In the genomic region with DNA sequence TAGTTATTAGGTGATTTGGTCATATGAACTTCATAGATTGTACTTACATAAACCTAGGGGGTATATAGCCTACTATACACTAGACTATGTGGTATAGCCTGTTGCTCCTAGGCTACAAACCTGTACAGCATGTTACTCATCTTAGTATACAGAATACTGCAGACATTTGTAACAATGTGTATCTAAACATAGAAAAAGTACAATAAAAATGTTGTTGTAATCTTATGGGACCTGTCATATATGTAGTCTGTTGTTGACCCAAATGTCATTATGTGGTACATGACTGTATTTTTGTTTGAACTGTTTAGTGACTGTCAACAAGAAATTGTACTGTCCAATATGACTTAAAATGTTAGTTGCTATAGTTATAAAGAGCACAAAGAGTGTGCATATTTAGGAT, we compare ENCODE assay signal across 18 cellular contexts.
A peak's percentile ranks its signal among the peaks of the same experiment; 100 is the strongest.
DNase-seq lines count a peak whose midpoint lies in the region; ATAC-seq, FAIRE-seq and TF ChIP-seq lines count a peak whose summit lies in the region.
"Had no signal": no experiment of that assay in that cellular context is flagged by ENCODE, and none has a peak within 500 bp of the region (broad histone marks: within the 10 kb centered on the region; RNA-seq: fewer than 3 reads in every experiment).

No MANE protein-coding gene starts in this region.

- ATAC-seq in activated CD8-positive, alpha-beta T cell treated with anti-CD3 and anti-CD28 coated beads for 36 hours, result peak; percentile 21
- no peak for ATAC-seq in activated CD8-positive, alpha-beta T cell treated with anti-CD3 and anti-CD28 coated beads, Interleukin-2, amount 10 ng/mL, durations not matched to agents 7 days and 5 days
- ATAC-seq in K562 (peak; percentile 44; the same call in 2 of the 3 replicates), GM18511 (IDR thresholded peaks at IDR 0.05; ENCODE audit: unreplicated experiment) (no peak)
- ATAC-seq in stimulated activated naive CD8-positive, alpha-beta T cell treated with anti-CD3 and anti-CD28 coated beads, Interleukin-15, amount 100 ng/mL, for 72 hours, result peak; percentile 55

- POLR2A ChIA-PET in activated CD8-positive, alpha-beta T cell treated with anti-CD3 and anti-CD28 coated beads for 36 hours (lab: Charles Lee), result no interaction called here
- POLR2A ChIA-PET in activated CD8-positive, alpha-beta T cell treated with anti-CD3 and anti-CD28 coated beads, Interleukin-2, amount 10 ng/mL, durations not matched to agents 7 days and 5 days (lab: Charles Lee), result no interaction called here
- POLR2A ChIA-PET in K562 (lab: Yijun Ruan, JAX), result no interaction called here

- BruUV-seq in K562 (replicated peaks; lab: Mats Ljungman, UMichigan), result no TSS peak

- TF ChIP-seq RAD21 in K562 (CRISPR knock-in tag; conservative IDR thresholded peaks at IDR 0.05 in 1 of 2, IDR thresholded peaks at IDR 0.05 in 1 of 2), result no peak

- H3K27me3 ChIP-seq in Karpas-422 (ENCODE audit: low read length), result no peaks in the 10 kb centered on the region
- H3K27me3 ChIP-seq in K562 (ENCODE audit: control insufficient read depth in 2 of 2, insufficient read depth in 2 of 2, low read length in 2 of 2), result no peaks in the 10 kb centered on the region
- no peaks in the 10 kb centered on the region for H3K27me3 ChIP-seq in SJCRH30

- no peak overlapping the region for H3K4me3 ChIP-seq in Karpas-422 (ENCODE audit: low read length)
- H3K4me3 ChIP-seq in K562, result no peak overlapping the region
- no peak overlapping the region for H3K4me3 ChIP-seq in SJCRH30
- H3K4me3 ChIP-seq: PC-9 had no signal

- H3K36me3 ChIP-seq in Karpas-422 (ENCODE audit: insufficient read depth, low read length) (peaks cover 15% of the 10 kb centered on the region), K562 (ENCODE audit: control insufficient read depth, insufficient read depth, low read length) (peaks cover 5% of the 10 kb centered on the region; the same call in 2 of the 3 replicates), SJCRH30 (peaks cover 2% of the 10 kb centered on the region)

- intact Hi-C loops in activated CD8-positive, alpha-beta T cell treated with anti-CD3 and anti-CD28 coated beads for 36 hours (cut with micrococcal nuclease), result loop anchor here (10.0 kb wide), 1 partner anchor 53 kb away; no protein-coding TSS in a partner anchor
- intact Hi-C loops in K562 (cut with micrococcal nuclease), result loop anchor here (10.0 kb wide), 1 partner anchor 163 kb away; no protein-coding TSS in a partner anchor

- H4K20me1 ChIP-seq in Karpas-422 (ENCODE audit: insufficient read depth, low read depth, low read length) (no peaks in the 10 kb centered on the region), K562 (replicated peaks; ENCODE audit: control insufficient read depth, insufficient read depth, low read length) (no peaks in the 10 kb centered on the region)

- CTCF ChIA-PET in activated CD8-positive, alpha-beta T cell treated with anti-CD3 and anti-CD28 coated beads for 36 hours (lab: Charles Lee), result no interaction called here
- CTCF ChIA-PET in activated CD8-positive, alpha-beta T cell treated with anti-CD3 and anti-CD28 coated beads, Interleukin-2, amount 10 ng/mL, durations not matched to agents 7 days and 5 days (lab: Charles Lee), result interaction anchor here (1.8 kb wide), 1 partner anchor 39 kb away, joined by 4 read pairs; no protein-coding TSS in a partner anchor
- CTCF ChIA-PET in K562 (lab: Yijun Ruan, JAX; ENCODE audit: low intra/inter-chr PET ratio), result no interaction called here

- in situ Hi-C loops in K562 (cut with MboI), result no loop called here

- H3K9me1 ChIP-seq in K562 (ENCODE audit: control insufficient read depth, insufficient read depth, low read length), result no peaks in the 10 kb centered on the region

- H3K79me2 ChIP-seq in Karpas-422 (ENCODE audit: low read length), result peaks cover 98% of the 10 kb centered on the region
- peaks cover 88% of the 10 kb centered on the region for H3K79me2 ChIP-seq in K562 (ENCODE audit: control insufficient read depth, insufficient read depth, low read length)

- H3K9me2 ChIP-seq in Karpas-422 (replicated peaks; ENCODE audit: insufficient read depth, low read length), result no peaks in the 10 kb centered on the region

- H3K9me3 ChIP-seq in Karpas-422 (ENCODE audit: low read length), result no peaks in the 10 kb centered on the region
- no peaks in the 10 kb centered on the region for H3K9me3 ChIP-seq in K562 (replicated peaks; ENCODE audit: control insufficient read depth, insufficient read depth, low read depth, low read length)
- H3K9me3 ChIP-seq in SJCRH30 (replicated peaks), result no peaks in the 10 kb centered on the region

- H3K9ac ChIP-seq in Karpas-422 (ENCODE audit: low read length) (no peak overlapping the region), K562 (ENCODE audit: insufficient read depth in 1 of 2, low read depth in 2 of 2, low read length in 2 of 2) (no peak overlapping the region)

- H2AFZ ChIP-seq in Karpas-422 (ENCODE audit: low read length) (no peak overlapping the region), K562 (ENCODE audit: low read depth, low read length) (no peak overlapping the region)
- H2AFZ ChIP-seq: PC-9 had no signal

- H3K4me2 ChIP-seq in Karpas-422 (ENCODE audit: low read depth, low read length, poor library complexity, severe bottlenecking), result peak overlapping the region; percentile 68
- H3K4me2 ChIP-seq in K562 (ENCODE audit: insufficient read depth, low read length), result no peak overlapping the region
- H3K4me2 ChIP-seq: PC-9 had no signal

- H3K27ac ChIP-seq in Karpas-422 (ENCODE audit: low read length) (peak overlapping the region; percentile 47), K562 (ENCODE audit: extremely low read depth, low read depth, low read length) (no peak overlapping the region), SJCRH30 (no peak overlapping the region)
- H3K27ac ChIP-seq: HL-60, PC-9 had no signal

- H3K4me3 Mint-ChIP-seq in activated CD8-positive, alpha-beta T cell treated with anti-CD3 and anti-CD28 coated beads for 36 hours, result no peak overlapping the region
- no peak overlapping the region for H3K4me3 Mint-ChIP-seq in activated CD8-positive, alpha-beta T cell treated with anti-CD3 and anti-CD28 coated beads, Interleukin-2, amount 10 ng/mL, durations not matched to agents 7 days and 5 days
- no peak overlapping the region for H3K4me3 Mint-ChIP-seq in stimulated activated naive CD8-positive, alpha-beta T cell treated with anti-CD3 and anti-CD28 coated beads, Interleukin-15, amount 100 ng/mL, for 72 hours

- no peak for TF ChIP-seq EP300 in K562 (IDR thresholded peaks at IDR 0.05; ENCODE audit: low read length)

- TF ChIP-seq CTCF in activated CD8-positive, alpha-beta T cell treated with anti-CD3 and anti-CD28 coated beads for 36 hours (IDR thresholded peaks at IDR 0.05), result no peak
- no peak for TF ChIP-seq CTCF in K562 (IDR thresholded peaks at IDR 0.05 in 2 of 3, conservative IDR thresholded peaks at IDR 0.05 in 1 of 3; ENCODE audit: insufficient read depth in 2 of 3, low read depth in 1 of 3, low read length in 3 of 3)

- H3K36me3 Mint-ChIP-seq in activated CD8-positive, alpha-beta T cell treated with anti-CD3 and anti-CD28 coated beads for 36 hours (ENCODE audit: low read depth), result peaks cover 8% of the 10 kb centered on the region
- peaks cover 6% of the 10 kb centered on the region for H3K36me3 Mint-ChIP-seq in activated CD8-positive, alpha-beta T cell treated with anti-CD3 and anti-CD28 coated beads, Interleukin-2, amount 10 ng/mL, durations not matched to agents 7 days and 5 days (ENCODE audit: low read depth)

- no peaks in the 10 kb centered on the region for H3K9me3 Mint-ChIP-seq in activated CD8-positive, alpha-beta T cell treated with anti-CD3 and anti-CD28 coated beads for 36 hours
- H3K9me3 Mint-ChIP-seq in activated CD8-positive, alpha-beta T cell treated with anti-CD3 and anti-CD28 coated beads, Interleukin-2, amount 10 ng/mL, durations not matched to agents 7 days and 5 days (ENCODE audit: insufficient read depth), result no peaks in the 10 kb centered on the region
- H3K9me3 Mint-ChIP-seq in stimulated activated naive CD8-positive, alpha-beta T cell treated with anti-CD3 and anti-CD28 coated beads, Interleukin-15, amount 100 ng/mL, for 72 hours, result no peaks in the 10 kb centered on the region

- DNase-seq in activated CD8-positive, alpha-beta T cell treated with anti-CD3 and anti-CD28 coated beads for 36 hours, result no peak
- DNase-seq in activated CD8-positive, alpha-beta T cell treated with anti-CD3 and anti-CD28 coated beads, Interleukin-2, amount 10 ng/mL, durations not matched to agents 7 days and 5 days, result no peak
- no peak for DNase-seq in Karpas-422
- no peak for DNase-seq in K562 (ENCODE audit: extremely low read depth in 1 of 4, low spot score in 3 of 4)
- no peak for DNase-seq in stimulated activated naive CD8-positive, alpha-beta T cell treated with anti-CD3 and anti-CD28 coated beads, Interleukin-15, amount 100 ng/mL, for 72 hours
- DNase-seq in SJCRH30, result no peak
- DNase-seq in activated gamma-delta T cell treated with Interleukin-2 at 50 U/mL for 16 hours, result no peak
- DNase-seq: C1 segment of cervical spinal cord, H7, NCI-H1417 treated with DMSO at 0.1 percent for 48 hours, NCI-H1930, NCI-H2171 treated with DMSO at 0.1 percent for 48 hours, NCI-H510A, NCI-H774, PC-9 had no signal

- H3K4me1 Mint-ChIP-seq in activated CD8-positive, alpha-beta T cell treated with anti-CD3 and anti-CD28 coated beads for 36 hours (ENCODE audit: low read depth), result peaks cover 51% of the 10 kb centered on the region
- peaks cover 17% of the 10 kb centered on the region for H3K4me1 Mint-ChIP-seq in activated CD8-positive, alpha-beta T cell treated with anti-CD3 and anti-CD28 coated beads, Interleukin-2, amount 10 ng/mL, durations not matched to agents 7 days and 5 days (ENCODE audit: low read depth)
- H3K4me1 Mint-ChIP-seq in stimulated activated naive CD8-positive, alpha-beta T cell treated with anti-CD3 and anti-CD28 coated beads, Interleukin-15, amount 100 ng/mL, for 72 hours, result peaks cover 47% of the 10 kb centered on the region

- TF ChIP-seq POLR2A in K562 (conservative IDR thresholded peaks at IDR 0.05), result no peak

- peaks cover 65% of the 10 kb centered on the region for H3K4me1 ChIP-seq in Karpas-422 (ENCODE audit: low read length)
- peaks cover 0 to 5% of the 10 kb centered on the region in 2 experiments; a peak in 2 of 5 replicates for H3K4me1 ChIP-seq in K562 (replicated peaks in 1 of 2; ENCODE audit: control insufficient read depth in 2 of 2, insufficient read depth in 2 of 2, low read length in 2 of 2)
- H3K4me1 ChIP-seq in SJCRH30, result peaks cover 13% of the 10 kb centered on the region; the same call in 1 of the 2 replicates

- no peak overlapping the region for H3K27ac Mint-ChIP-seq in activated CD8-positive, alpha-beta T cell treated with anti-CD3 and anti-CD28 coated beads for 36 hours
- H3K27ac Mint-ChIP-seq in activated CD8-positive, alpha-beta T cell treated with anti-CD3 and anti-CD28 coated beads, Interleukin-2, amount 10 ng/mL, durations not matched to agents 7 days and 5 days, result no peak overlapping the region
- no peak overlapping the region for H3K27ac Mint-ChIP-seq in stimulated activated naive CD8-positive, alpha-beta T cell treated with anti-CD3 and anti-CD28 coated beads, Interleukin-15, amount 100 ng/mL, for 72 hours

- no peaks in the 10 kb centered on the region for H3K27me3 Mint-ChIP-seq in activated CD8-positive, alpha-beta T cell treated with anti-CD3 and anti-CD28 coated beads for 36 hours
- H3K27me3 Mint-ChIP-seq in activated CD8-positive, alpha-beta T cell treated with anti-CD3 and anti-CD28 coated beads, Interleukin-2, amount 10 ng/mL, durations not matched to agents 7 days and 5 days (ENCODE audit: low read depth), result no peaks in the 10 kb centered on the region
- no peaks in the 10 kb centered on the region for H3K27me3 Mint-ChIP-seq in stimulated activated naive CD8-positive, alpha-beta T cell treated with anti-CD3 and anti-CD28 coated beads, Interleukin-15, amount 100 ng/mL, for 72 hours

- no peak for FAIRE-seq in K562 (lab: Jason Lieb, UNC)
- FAIRE-seq: HTR-8/SVneo had no signal

Comparison
In these comparisons a context has a peak if more than half of its experiments do, and no peak if none do; other contexts are left out.
1. ATAC-seq: peak in activated CD8-positive, alpha-beta T cell treated with anti-CD3 and anti-CD28 coated beads for 36 hours (single experiment), K562 (single experiment) and stimulated activated naive CD8-positive, alpha-beta T cell treated with anti-CD3 and anti-CD28 coated beads, Interleukin-15, amount 100 ng/mL, for 72 hours (single experiment); none in activated CD8-positive, alpha-beta T cell treated with anti-CD3 and anti-CD28 coated beads, Interleukin-2, amount 10 ng/mL, durations not matched to agents 7 days and 5 days (single experiment) and GM18511 (single experiment).